Comparison of ENCODE assay signal across 27 cellular contexts in the genomic region with DNA sequence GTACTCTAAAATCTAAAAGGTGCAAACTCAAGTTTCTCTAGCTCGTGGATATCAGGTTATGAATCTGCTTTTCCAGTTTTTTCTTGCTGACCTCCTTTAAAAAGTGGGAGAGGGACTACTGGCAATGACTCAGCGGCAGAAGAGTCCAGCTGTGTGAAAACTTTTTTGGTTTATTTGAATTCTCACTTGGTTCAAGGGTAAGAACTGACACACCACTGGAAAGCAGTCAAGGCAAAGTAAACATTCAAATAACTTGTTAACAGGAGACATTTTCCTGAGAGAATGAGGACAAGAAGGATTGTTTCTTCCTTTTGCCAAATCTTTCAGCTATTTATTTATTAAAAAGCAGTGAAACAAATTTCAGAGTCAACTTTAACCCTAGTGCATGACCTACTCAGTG.
"Had no signal": no experiment of that assay in that cellular context is flagged by ENCODE, and none has a peak within 500 bp of the region (broad histone marks: within the 10 kb centered on the region; RNA-seq: fewer than 3 reads in every experiment).

No MANE protein-coding gene starts in this region.

- H3K27ac ChIP-seq: brain microvascular endothelial cell, lower lobe of right lung, prostate gland, testis, upper lobe of left lung had no signal

- DNase-seq: activated CD4-positive, alpha-beta T cell treated with anti-CD3 and anti-CD28 coated beads, Interleukin-2, amount 10 ng/mL, durations not matched to agents 24 days and 14 days; activated CD8-positive, alpha-beta memory T cell treated with anti-CD3 and anti-CD28 coated beads, Interleukin-2, amount 10 ng/mL, durations not matched to agents 7 days and 5 days; activated CD8-positive, alpha-beta T cell treated with anti-CD3 and anti-CD28 coated beads for 36 hours; activated gamma-delta T cell treated with Interleukin-2 at 50 U/mL for 16 hours; activated T-cell treated with anti-CD3 and anti-CD28 coated beads for 4 hours; aorta; brain microvascular endothelial cell; caudate nucleus; effector memory CD4-positive, alpha-beta T cell; gastrocnemius medialis; head of caudate nucleus; lower lobe of right lung; naive thymus-derived CD8-positive, alpha-beta T cell; ovary; SK-N-SH; stimulated activated CD4-positive, alpha-beta T cell treated with anti-CD3 and anti-CD28 coated beads, Interleukin-15, amount 100 ng/mL, for 24 hours; stomach; T-helper 2 cell; testis; upper lobe of left lung had no signal

- H3K4me3 ChIP-seq: gastrocnemius medialis, lower lobe of right lung, ovary, prostate gland, right atrium auricular region, smooth muscle cell, stomach, testis, upper lobe of left lung had no signal

- H3K4me1 ChIP-seq: gastrocnemius medialis, lower lobe of right lung, prostate gland, testis, upper lobe of left lung had no signal

- ATAC-seq: activated CD4-positive, CD25-positive, alpha-beta regulatory T cell treated with anti-CD3 and anti-CD28 coated beads, Interleukin-2, amount 50 U/mL, for 24 hours; activated CD8-positive, alpha-beta memory T cell treated with anti-CD3 and anti-CD28 coated beads, Interleukin-2, amount 10 ng/mL, durations not matched to agents 7 days and 5 days; activated CD8-positive, alpha-beta T cell treated with anti-CD3 and anti-CD28 coated beads for 36 hours; activated naive CD4-positive, alpha-beta T cell treated with anti-CD3 and anti-CD28 coated beads, Interleukin-2, amount 50 U/mL, for 72 hours; esophagus mucosa; gastrocnemius medialis; lower lobe of right lung; naive thymus-derived CD8-positive, alpha-beta T cell; stimulated activated memory B cell treated with anti-CD40 and anti-IgM and Interleukin-4, amounts not matched to agents 10 μg/mL and 1 μg/mL and 100 μg/mL, for 72 hours had no signal

- H3K9ac ChIP-seq: SK-N-SH had no signal

- H3K36me3 ChIP-seq: brain microvascular endothelial cell, gastrocnemius medialis, lower lobe of right lung, ovary, prostate gland, right atrium auricular region, stomach, upper lobe of left lung had no signal

- H3K27me3 ChIP-seq: brain microvascular endothelial cell, gastrocnemius medialis, ovary, right atrium auricular region, stomach, testis, upper lobe of left lung had no signal

- H3K9me3 ChIP-seq: gastrocnemius medialis, lower lobe of right lung, ovary, prostate gland, right atrium auricular region, SK-N-SH, stomach, testis, upper lobe of left lung had no signal
